Comparison of ENCODE assay signal across 8 cellular contexts in the genomic region with DNA sequence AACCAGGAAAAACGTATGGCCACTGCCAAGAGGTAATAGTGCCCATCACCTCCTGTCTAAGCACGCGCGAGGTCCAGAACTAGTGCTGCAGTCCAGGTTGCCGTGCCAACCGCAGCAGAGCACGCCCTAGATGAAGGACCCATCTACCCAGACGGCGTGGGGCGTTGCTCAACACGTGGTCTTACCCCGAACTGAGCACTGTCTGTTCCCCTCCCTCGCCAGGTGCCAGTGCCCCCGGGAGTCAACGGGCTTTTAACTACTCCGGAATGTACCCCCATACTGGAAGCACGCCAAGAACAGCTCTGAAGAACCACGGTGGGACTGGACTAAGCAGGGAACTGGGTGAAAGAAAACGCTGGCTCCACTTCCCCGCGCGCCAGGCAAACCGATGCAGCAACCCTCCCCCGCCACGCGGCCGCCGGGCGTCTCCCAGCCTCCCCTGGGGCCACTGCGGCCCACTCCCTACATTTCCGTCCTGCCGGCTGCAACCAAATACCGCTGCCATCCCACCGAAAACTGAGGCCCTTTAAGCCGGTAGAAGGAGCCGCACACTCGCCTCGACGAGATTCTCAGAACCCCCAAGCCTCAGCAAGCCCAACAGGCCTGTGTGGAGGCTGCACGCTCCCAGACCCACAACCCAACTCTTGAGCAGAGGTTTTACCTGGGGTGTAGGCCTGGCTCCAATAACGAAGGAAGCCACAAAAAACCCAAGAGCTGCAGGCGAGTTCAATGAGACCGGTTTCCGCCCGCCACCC. TPM values are rescaled to one million over a fixed set of nuclear protein-coding genes. Genes with fewer than 3 reads are reported as not detected.
A peak's percentile ranks its signal among the peaks of the same experiment; 100 is the strongest.
DNase-seq lines count a peak whose midpoint lies in the region; ATAC-seq and TF ChIP-seq lines count a peak whose summit lies in the region.

A gene (minus strand): TSS at position 734 of the 755 bp plus-strand sequence. CDS start 812 bp downstream, outside the sequence.

- peak within 1 kb of the TSS; percentile 96 to 99 (median 98) for H3K27ac Mint-ChIP-seq in naive B cell
- peak within 1 kb of the TSS; percentile 100 for H3K27ac Mint-ChIP-seq in stimulated activated memory B cell treated with anti-CD40 and anti-IgM and Interleukin-4, amounts not matched to agents 10 μg/mL and 1 μg/mL and 100 μg/mL, for 72 hours

- DNase-seq in OCI-LY7 (ENCODE audit: low spot score) (peak; percentile 59), esophagus muscularis mucosa (ENCODE audit: extremely low spot score) (peak; percentile 92), naive B cell (peak; percentile 54), 8988T (no peak)
- peak; percentile 54 for DNase-seq in activated T-cell treated with anti-CD3 and anti-CD28 coated beads, Interleukin-2, amount 50 U/mL, for 4 hours

- H3K9me3 Mint-ChIP-seq in activated T-cell treated with anti-CD3 and anti-CD28 coated beads, Interleukin-2, amount 50 U/mL, for 4 hours, result no peaks in the 10 kb centered on the region
- no peaks in the 10 kb centered on the region for H3K9me3 Mint-ChIP-seq in naive B cell
- H3K9me3 Mint-ChIP-seq in stimulated activated memory B cell treated with anti-CD40 and anti-IgM and Interleukin-4, amounts not matched to agents 10 μg/mL and 1 μg/mL and 100 μg/mL, for 72 hours, result no peaks in the 10 kb centered on the region

- 0% methylated on average over 16 of the region's 45 CpGs for WGBS in esophagus muscularis mucosa

- H3K27me3 Mint-ChIP-seq in activated T-cell treated with anti-CD3 and anti-CD28 coated beads, Interleukin-2, amount 50 U/mL, for 4 hours (ENCODE audit: low read depth), result no peaks in the 10 kb centered on the region
- no peaks in the 10 kb centered on the region for H3K27me3 Mint-ChIP-seq in naive B cell
- H3K27me3 Mint-ChIP-seq in stimulated activated memory B cell treated with anti-CD40 and anti-IgM and Interleukin-4, amounts not matched to agents 10 μg/mL and 1 μg/mL and 100 μg/mL, for 72 hours, result no peaks in the 10 kb centered on the region

- H3K4me3 ChIP-seq in GM12875 (ENCODE audit: low read depth, low read length), result peak within 1 kb of the TSS; percentile 88
- H3K4me3 ChIP-seq in OCI-LY7 (ENCODE audit: low read depth, low read length, poor library complexity, severe bottlenecking), result peak within 1 kb of the TSS; percentile 96
- H3K4me3 ChIP-seq in esophagus muscularis mucosa, result peak within 1 kb of the TSS; percentile 69 to 93 (median 84)

- no peak for TF ChIP-seq EP300 in esophagus muscularis mucosa (IDR thresholded peaks at IDR 0.05)

- POLR2A ChIA-PET in OCI-LY7 (lab: Charles Lee), result interaction anchor here (0.6 to 1.2 kb wide), 10 partner anchors 7 to 404 kb away, joined by 3 to 5 read pairs (median 4); no protein-coding TSS in a partner anchor

- no peak within 1 kb of the TSS; the same call in 1 of the 2 replicates for H2AFZ ChIP-seq in OCI-LY7 (ENCODE audit: low read length)

- intact Hi-C loops in OCI-LY7 (cut with micrococcal nuclease; ENCODE audit: unreplicated experiment) (loop anchor here (5.0 to 10.0 kb wide), 3 partner anchors 201 to 404 kb away; a partner anchor contains a TSS), esophagus muscularis mucosa (cut with DNase I) (no loop called here)

- H3K27me3 ChIP-seq in esophagus muscularis mucosa, result no peaks in the 10 kb centered on the region

- no peaks in the 10 kb centered on the region for H3K9me2 ChIP-seq in OCI-LY7 (ENCODE audit: insufficient read depth, low read length)

- peak within 1 kb of the TSS; percentile 92 for H3K27ac ChIP-seq in OCI-LY7 (ENCODE audit: low read depth, low read length, poor library complexity, severe bottlenecking)
- peak within 1 kb of the TSS; percentile 97 to 100 (median 100) for H3K27ac ChIP-seq in esophagus muscularis mucosa (replicated peaks in 1 of 4)

- H3K4me1 ChIP-seq in OCI-LY7 (ENCODE audit: insufficient read depth, low read length, poor library complexity, severe bottlenecking) (peaks cover 60% of the 10 kb centered on the region), esophagus muscularis mucosa (peaks cover 50 to 76% (median 65%) of the 10 kb centered on the region in 4 donors)

- H3K9me3 ChIP-seq in OCI-LY7 (ENCODE audit: low read length) (no peaks in the 10 kb centered on the region), esophagus muscularis mucosa (no peaks in the 10 kb centered on the region)

- peaks cover 84% of the 10 kb centered on the region for H3K79me2 ChIP-seq in OCI-LY7 (ENCODE audit: insufficient read depth, low read depth, low read length)

- CTCF ChIA-PET in OCI-LY7 (lab: Charles Lee; ENCODE audit: unreplicated experiment), result interaction anchor here (0.6 to 1.0 kb wide), 3 partner anchors 14 to 427 kb away, joined by 3 to 6 read pairs (median 4); no protein-coding TSS in a partner anchor

- peak; percentile 82 for TF ChIP-seq POLR2A in esophagus muscularis mucosa (IDR thresholded peaks at IDR 0.05; ENCODE audit: low read depth)

- peak within 1 kb of the TSS; percentile 94 for H3K4me2 ChIP-seq in OCI-LY7 (ENCODE audit: low read length)

- H3K36me3 Mint-ChIP-seq in activated T-cell treated with anti-CD3 and anti-CD28 coated beads, Interleukin-2, amount 50 U/mL, for 4 hours (ENCODE audit: insufficient read depth), result peaks cover 62% of the 10 kb centered on the region
- H3K36me3 Mint-ChIP-seq in naive B cell, result peaks cover 35 to 36% of the 10 kb centered on the region in 2 donors
- H3K36me3 Mint-ChIP-seq in stimulated activated memory B cell treated with anti-CD40 and anti-IgM and Interleukin-4, amounts not matched to agents 10 μg/mL and 1 μg/mL and 100 μg/mL, for 72 hours, result peaks cover 54% of the 10 kb centered on the region

- peak; percentile 4 for ATAC-seq in HG02981 (IDR thresholded peaks at IDR 0.05; ENCODE audit: unreplicated experiment)
- peak in 1 of 2 donors; percentile 13 for ATAC-seq in activated T-cell treated with anti-CD3 and anti-CD28 coated beads, Interleukin-2, amount 50 U/mL, for 4 hours
- ATAC-seq in naive B cell (ENCODE audit: low read depth in 2 of 2), result peak in 1 of 2 donors; percentile 5
- peak; percentile 18 for ATAC-seq in stimulated activated memory B cell treated with anti-CD40 and anti-IgM and Interleukin-4, amounts not matched to agents 10 μg/mL and 1 μg/mL and 100 μg/mL, for 72 hours

- TF ChIP-seq CTCF in GM12875 (IDR thresholded peaks at IDR 0.05; ENCODE audit: borderline replicate concordance, insufficient read depth, low read depth, low read length), result no peak
- TF ChIP-seq CTCF in OCI-LY7 (conservative IDR thresholded peaks at IDR 0.05; ENCODE audit: low read length), result no peak
- no peak for TF ChIP-seq CTCF in esophagus muscularis mucosa (IDR thresholded peaks at IDR 0.05)

- H4K20me1 ChIP-seq in OCI-LY7 (ENCODE audit: insufficient read depth, low read length), result peaks cover 50% of the 10 kb centered on the region

- peaks cover 51% of the 10 kb centered on the region for H3K4me1 Mint-ChIP-seq in activated T-cell treated with anti-CD3 and anti-CD28 coated beads, Interleukin-2, amount 50 U/mL, for 4 hours (ENCODE audit: low read depth)
- H3K4me1 Mint-ChIP-seq in naive B cell, result peaks cover 53 to 81% (median 73%) of the 10 kb centered on the region in 3 donors
- H3K4me1 Mint-ChIP-seq in stimulated activated memory B cell treated with anti-CD40 and anti-IgM and Interleukin-4, amounts not matched to agents 10 μg/mL and 1 μg/mL and 100 μg/mL, for 72 hours, result peaks cover 76% of the 10 kb centered on the region

- H3K4me3 Mint-ChIP-seq in activated T-cell treated with anti-CD3 and anti-CD28 coated beads, Interleukin-2, amount 50 U/mL, for 4 hours, result peak within 1 kb of the TSS; percentile 99
- H3K4me3 Mint-ChIP-seq in naive B cell, result peak within 1 kb of the TSS; percentile 98 to 100 (median 98)
- peak within 1 kb of the TSS; percentile 93 for H3K4me3 Mint-ChIP-seq in stimulated activated memory B cell treated with anti-CD40 and anti-IgM and Interleukin-4, amounts not matched to agents 10 μg/mL and 1 μg/mL and 100 μg/mL, for 72 hours

- H3K36me3 ChIP-seq in OCI-LY7 (ENCODE audit: insufficient read depth, low read length), result peaks cover 53% of the 10 kb centered on the region
- peaks cover 39 to 46% (median 43%) of the 10 kb centered on the region in 4 donors for H3K36me3 ChIP-seq in esophagus muscularis mucosa

- no TSS peak for BruUV-seq in OCI-LY7 (replicated peaks; lab: Mats Ljungman, UMichigan)

RNA-seq across cellular contexts. Expression of the gene that starts here (rescaled TPM):
- 1,862 and 1,909 TPM in 2 replicates for total RNA-seq in OCI-LY7 (2014; rRNA removed; shearing (Covaris generic))
- total RNA-seq in OCI-LY7 (2022) (490 and 1,029 TPM in 2 replicates), esophagus muscularis mucosa (1,000 to 10,000 TPM in 3 of 4 donors, 100 to 1,000 TPM in 1; 982 to 1,379 (median 1,192) TPM)
- 1,000 to 10,000 TPM; 3,255 to 3,669 (median 3,417) TPM for total RNA-seq in activated T-cell treated with anti-CD3 and anti-CD28 coated beads, Interleukin-2, amount 50 U/mL, for 4 hours
- polyA plus RNA-seq in naive B cell (ENCODE audit: low read depth in 6 of 6), result 100 to 1,000 TPM; 390 to 727 (median 594) TPM
